Comparison of ENCODE assay signal across 16 cellular contexts in genomic region chr9:127089639-127090081, GRCh38. TPM values are rescaled to one million over a fixed set of nuclear protein-coding genes. Genes with fewer than 3 reads are reported as not detected.
DNase-seq lines count a peak whose midpoint lies in the region; ATAC-seq and TF ChIP-seq lines count a peak whose summit lies in the region.
"Had no signal": no experiment of that assay in that cellular context is flagged by ENCODE, and none has a peak within 500 bp of the region (broad histone marks: within the 10 kb centered on the region; RNA-seq: fewer than 3 reads in every experiment).

No MANE protein-coding gene starts in this region.

- no peaks in the 10 kb centered on the region for H3K27me3 ChIP-seq in tibial nerve
- H3K27me3 ChIP-seq: MG63 had no signal

- peak; percentile 31 to 79 for TF ChIP-seq EP300 in tibial nerve (IDR thresholded peaks at IDR 0.05)

- intact Hi-C loops in left ventricle myocardium superior (cut with micrococcal nuclease): no loop called here
- intact Hi-C loops in posterior vena cava (cut with DNase I): no loop called here

- ATAC-seq in left ventricle myocardium superior: peak; percentile 30
- no peak for ATAC-seq in stimulated activated naive CD8-positive, alpha-beta T cell treated with anti-CD3 and anti-CD28 coated beads, Interleukin-15, Interleukin-2, amounts not matched to agents 100 U/mL and 50 U/mL, for 24 hours
- ATAC-seq in HG03175 (IDR thresholded peaks at IDR 0.05; ENCODE audit: unreplicated experiment): no peak
- ATAC-seq in HG03196 (IDR thresholded peaks at IDR 0.05; ENCODE audit: unreplicated experiment): no peak

- TF ChIP-seq POLR2A in tibial nerve (IDR thresholded peaks at IDR 0.05): no peak

- peaks cover 0 to 31% (median 7%) of the 10 kb centered on the region in 4 donors for H3K4me1 ChIP-seq in tibial nerve

- H3K4me3 ChIP-seq in tibial nerve: no peak overlapping the region
- H3K4me3 ChIP-seq: MG63 had no signal

- DNase-seq in left ventricle myocardium superior (no peak), posterior vena cava (ENCODE audit: low spot score) (peak; percentile 75), tibial nerve (ENCODE audit: low spot score in 2 of 2) (no peak), D341Med (ENCODE audit: low spot score) (no peak)
- no peak for DNase-seq in stimulated activated naive CD8-positive, alpha-beta T cell treated with anti-CD3 and anti-CD28 coated beads, Interleukin-15, Interleukin-2, amounts not matched to agents 100 U/mL and 50 U/mL, for 24 hours
- DNase-seq: activated CD4-positive, alpha-beta T cell treated with anti-CD3 and anti-CD28 coated beads for 1 hour; GF-D8; immature natural killer cell; MG63; NCI-H1436; NCI-H526; small intestine had no signal

- H3K36me3 ChIP-seq in tibial nerve: peaks cover 0 to 70% (median 0%) of the 10 kb centered on the region in 3 donors
- H3K36me3 ChIP-seq: MG63 had no signal

- 73 to 80% methylated on average over 4 to 6 of the region's 6 CpGs for WGBS in tibial nerve, 2 donors

- H3K27ac ChIP-seq in angular gyrus (ENCODE audit: low read depth, low read length): peak overlapping the region; percentile 69
- peak overlapping the region; percentile 65 to 94 (median 78) for H3K27ac ChIP-seq in tibial nerve

- no peak for TF ChIP-seq CTCF in tibial nerve (IDR thresholded peaks at IDR 0.05)

- no peaks in the 10 kb centered on the region for H3K9me3 ChIP-seq in tibial nerve
- H3K9me3 ChIP-seq: MG63 had no signal

RNA-seq across cellular contexts. Expression of gene ANGPTL2, which starts 32.8 kb away (rescaled TPM):
- total RNA-seq in left ventricle myocardium superior: 27.4 TPM
- 10 to 100 TPM; 45.7 to 55.9 TPM for total RNA-seq in posterior vena cava
- 10 to 100 TPM; 34.5 to 64.1 (median 47.1) TPM for total RNA-seq in tibial nerve
- total RNA-seq: activated T-helper 1 cell treated with anti-CD3 and anti-CD28 coated beads, Interleukin-12 subunit alpha, Interleukin-12 subunit beta, Interleukin-2, Interleukin-4 antibody, amounts not matched to agents 30 ng/mL and 10 ng/mL and 1 ng/mL, durations not matched to agents 14 hours and 24 hours and 36 hours had no signal
